ENCODE assay signal across 2 cellular contexts in genomic region chr19:12610540-12611360, GRCh38.
TF ChIP-seq lines count a peak whose summit lies in the region.

TSS of gene ZNF490 (minus strand) at chr19:12610813. CDS start at chr19:12610680, 133 bp downstream.
TSS of gene ZNF791 (plus strand) at chr19:12610920. CDS start at chr19:12611080, 160 bp downstream.

TF ChIP-seq in IMR-90, 13 proteins besides CTCF, POLR2A, EP300 and RAD21:
- no peak for TF ChIP-seq CHD1 (IDR thresholded peaks at IDR 0.05; ENCODE audit: low read depth, low read length)
- no peak for TF ChIP-seq USF2 (IDR thresholded peaks at IDR 0.05; ENCODE audit: low read depth, low read length)
- no peak for TF ChIP-seq RCOR1 (IDR thresholded peaks at IDR 0.05; ENCODE audit: insufficient replicate concordance, low read length)
- TF ChIP-seq NFE2L2 (IDR thresholded peaks at IDR 0.05; ENCODE audit: low read depth, low read length), result no peak
- TF ChIP-seq RFX5 (IDR thresholded peaks at IDR 0.05; ENCODE audit: low read depth, low read length), result peak; percentile 90
- TF ChIP-seq MAFK (IDR thresholded peaks at IDR 0.05; ENCODE audit: low read depth, low read length), result peak; percentile 16; the same call in 1 of the 2 replicates
- TF ChIP-seq ELK1 (IDR thresholded peaks at IDR 0.05; ENCODE audit: borderline replicate concordance, low read depth, low read length), result no peak
- no peak for TF ChIP-seq FOS (IDR thresholded peaks at IDR 0.05; ENCODE audit: low read depth, low read length)
- no peak for TF ChIP-seq CEBPB (IDR thresholded peaks at IDR 0.05; ENCODE audit: low read depth, low read length)
- TF ChIP-seq SMC3 (IDR thresholded peaks at IDR 0.05; ENCODE audit: low read depth, low read length), result no peak
- peak; percentile 39; the same call in 1 of the 2 replicates for TF ChIP-seq MAZ (IDR thresholded peaks at IDR 0.05; ENCODE audit: borderline replicate concordance, low read depth, low read length)
- TF ChIP-seq MXI1 (IDR thresholded peaks at IDR 0.05; ENCODE audit: borderline replicate concordance, low read depth, low read length), result peak; percentile 47; the same call in 1 of the 2 replicates
- TF ChIP-seq BHLHE40 (IDR thresholded peaks at IDR 0.05; ENCODE audit: low read depth, low read length), result no peak
TF ChIP-seq in IMR-90: peak in this region for 4.

TF ChIP-seq in endothelial cell of umbilical vein, 7 proteins besides CTCF, POLR2A, EP300 and RAD21:
- TF ChIP-seq POLR2AphosphoS5 (IDR thresholded peaks at IDR 0.05; ENCODE audit: insufficient read depth, low read depth, low read length) (peak; percentile 62), MYC (IDR thresholded peaks at IDR 0.05; ENCODE audit: low read depth, low read length) (no peak)
